In genomic region chr1:167739752-167740151, GRCh38 we compare ENCODE assay signal across 29 cellular contexts. TPM values are rescaled to one million over a fixed set of nuclear protein-coding genes. Genes with fewer than 3 reads are reported as not detected.
DNase-seq lines count a peak whose midpoint lies in the region; ATAC-seq, FAIRE-seq and TF ChIP-seq lines count a peak whose summit lies in the region.
"Had no signal": no experiment of that assay in that cellular context is flagged by ENCODE, and none has a peak within 500 bp of the region (broad histone marks: within the 10 kb centered on the region; RNA-seq: fewer than 3 reads in every experiment).

No MANE protein-coding gene starts in this region.

- in situ Hi-C loops in HepG2 (cut with HindIII; ENCODE audit: extremely low pct_ligation_motif_present, low pct_unique_long_range_greater_than_20kb): no loop called here

- BruUV-seq in HepG2 (replicated peaks; lab: Mats Ljungman, UMichigan): no TSS peak

- FAIRE-seq in HepG2 (lab: Jason Lieb, UNC): no peak
- FAIRE-seq: A549, GM12878, TTC549 had no signal

- peaks cover 56% of the 10 kb centered on the region for H3K4me1 Mint-ChIP-seq in endothelial cell (ENCODE audit: unreplicated experiment)
- peaks cover 25% of the 10 kb centered on the region for H3K4me1 Mint-ChIP-seq in neural crest cell
- H3K4me1 Mint-ChIP-seq in activated T-cell treated with anti-CD3 and anti-CD28 coated beads, Interleukin-2, amount 50 U/mL, for 72 hours (ENCODE audit: low read depth): peaks cover 18% of the 10 kb centered on the region
- H3K4me1 Mint-ChIP-seq: CD4-positive, alpha-beta memory T cell had no signal

- no peak for TF ChIP-seq CTCF in HepG2 (CRISPR knock-in tag; IDR thresholded peaks at IDR 0.05)
- no peak for TF ChIP-seq CTCF in right lobe of liver (IDR thresholded peaks at IDR 0.05)
- TF ChIP-seq CTCF in endothelial cell (IDR thresholded peaks at IDR 0.05; ENCODE audit: unreplicated experiment): no peak
- TF ChIP-seq CTCF in neural crest cell (conservative IDR thresholded peaks at IDR 0.05): no peak

- TF ChIP-seq EP300 in HepG2 (IDR thresholded peaks at IDR 0.05; ENCODE audit: low read depth in 2 of 2, low read length in 2 of 2) (no peak), HepG2 (CRISPR knock-in tag; IDR thresholded peaks at IDR 0.05; ENCODE audit: borderline replicate concordance) (no peak)

- H3K36me3 ChIP-seq in HepG2 (replicated peaks in 1 of 2; ENCODE audit: control insufficient read depth in 1 of 2, insufficient read depth in 2 of 2, low read length in 2 of 2) (peaks cover 0 to 4% of the 10 kb centered on the region in 2 experiments; a peak in 1 of 5 replicates), right lobe of liver (no peaks in the 10 kb centered on the region)

- no peak overlapping the region for H3K9ac ChIP-seq in HepG2 (ENCODE audit: insufficient read depth, low read depth, low read length)
- H3K9ac ChIP-seq: KMS-11 had no signal

- TF ChIP-seq POLR2A in HepG2 (IDR thresholded peaks at IDR 0.05; ENCODE audit: insufficient read depth in 1 of 2, low read depth in 2 of 2, low read length in 2 of 2) (no peak), right lobe of liver (IDR thresholded peaks at IDR 0.05) (no peak)

- H3K9me3 ChIP-seq in HepG2 (ENCODE audit: low read length) (no peaks in the 10 kb centered on the region), right lobe of liver (no peaks in the 10 kb centered on the region)
- H3K9me3 ChIP-seq: body of pancreas, left lung had no signal

- H3K27ac Mint-ChIP-seq in endothelial cell (ENCODE audit: unreplicated experiment) (peak overlapping the region; percentile 98), neural crest cell (ENCODE audit: unreplicated experiment) (peak overlapping the region; percentile 3)
- no peak overlapping the region for H3K27ac Mint-ChIP-seq in activated T-cell treated with anti-CD3 and anti-CD28 coated beads, Interleukin-2, amount 50 U/mL, for 72 hours
- H3K27ac Mint-ChIP-seq: activated CD4-positive, alpha-beta memory T cell treated with anti-CD3 and anti-CD28 coated beads for 36 hours; activated naive CD4-positive, alpha-beta T cell treated with anti-CD3 and anti-CD28 coated beads for 36 hours; CD4-positive, alpha-beta memory T cell; naive thymus-derived CD4-positive, alpha-beta T cell; stimulated activated naive B cell treated with anti-CD40 and anti-IgM and Interleukin-4, amounts not matched to agents 10 μg/mL and 1 μg/mL and 100 μg/mL, for 72 hours; T-helper 17 cell had no signal

- H3K27me3 Mint-ChIP-seq in endothelial cell (ENCODE audit: unreplicated experiment) (peaks cover 5% of the 10 kb centered on the region), neural crest cell (ENCODE audit: low read depth) (no peaks in the 10 kb centered on the region)
- H3K27me3 Mint-ChIP-seq in activated T-cell treated with anti-CD3 and anti-CD28 coated beads, Interleukin-2, amount 50 U/mL, for 72 hours (ENCODE audit: low read depth): no peaks in the 10 kb centered on the region
- H3K27me3 Mint-ChIP-seq: activated CD4-positive, alpha-beta memory T cell treated with anti-CD3 and anti-CD28 coated beads for 36 hours; CD4-positive, alpha-beta memory T cell; naive thymus-derived CD4-positive, alpha-beta T cell; stimulated activated naive B cell treated with anti-CD40 and anti-IgM and Interleukin-4, amounts not matched to agents 10 μg/mL and 1 μg/mL and 100 μg/mL, for 72 hours; T-helper 17 cell had no signal

- H3K4me2 ChIP-seq in HepG2 (ENCODE audit: low read depth, low read length): peak overlapping the region; percentile 55
- H3K4me2 ChIP-seq: A549, KMS-11 had no signal

- ATAC-seq in HepG2 (peak; percentile 34; the same call in 1 of the 3 replicates), right lobe of liver (no peak)
- ATAC-seq in activated T-cell treated with anti-CD3 and anti-CD28 coated beads, Interleukin-2, amount 50 U/mL, for 72 hours (replicated peaks in 1 of 2): no peak
- ATAC-seq: A549; body of pancreas; GM12878; left lung; naive thymus-derived CD4-positive, alpha-beta T cell; stimulated activated naive B cell treated with anti-CD40 and anti-IgM and Interleukin-4, amounts not matched to agents 10 μg/mL and 1 μg/mL and 100 μg/mL, for 72 hours; T-helper 17 cell had no signal

- CTCF ChIA-PET in HepG2 (lab: Yijun Ruan, JAX; ENCODE audit: low intra/inter-chr PET ratio, low total read pairs): no interaction called here

- peaks cover 5% of the 10 kb centered on the region; the same call in 1 of the 2 replicates for H4K20me1 ChIP-seq in HepG2 (ENCODE audit: insufficient read depth, low read length)

- H3K4me3 Mint-ChIP-seq in endothelial cell (ENCODE audit: unreplicated experiment) (peak overlapping the region; percentile 56), neural crest cell (no peak overlapping the region)
- H3K4me3 Mint-ChIP-seq in activated T-cell treated with anti-CD3 and anti-CD28 coated beads, Interleukin-2, amount 50 U/mL, for 72 hours: no peak overlapping the region
- H3K4me3 Mint-ChIP-seq: activated CD4-positive, alpha-beta memory T cell treated with anti-CD3 and anti-CD28 coated beads for 36 hours; activated naive CD4-positive, alpha-beta T cell treated with anti-CD3 and anti-CD28 coated beads for 36 hours; activated T-helper 1 cell treated with anti-CD3 and anti-CD28 coated beads, Interleukin-12 subunit alpha, Interleukin-12 subunit beta, Interleukin-2, Interleukin-4 antibody, amounts not matched to agents 30 ng/mL and 10 ng/mL and 1 ng/mL, durations not matched to agents 14 hours and 24 hours and 36 hours; CD4-positive, alpha-beta memory T cell; naive thymus-derived CD4-positive, alpha-beta T cell; stimulated activated naive B cell treated with anti-CD40 and anti-IgM and Interleukin-4, amounts not matched to agents 10 μg/mL and 1 μg/mL and 100 μg/mL, for 72 hours; T-helper 17 cell had no signal

- no peak overlapping the region; a peak in 1 of 6 replicates for H3K4me3 ChIP-seq in HepG2 (replicated peaks in 1 of 3; ENCODE audit: insufficient read depth in 1 of 3, low read depth in 2 of 3, low read length in 3 of 3)
- no peak overlapping the region for H3K4me3 ChIP-seq in right lobe of liver
- H3K4me3 ChIP-seq: A549, body of pancreas, GM12878, left lung had no signal

- no peaks in the 10 kb centered on the region for H3K9me3 Mint-ChIP-seq in endothelial cell (ENCODE audit: unreplicated experiment)
- H3K9me3 Mint-ChIP-seq in neural crest cell: peaks cover 4% of the 10 kb centered on the region
- H3K9me3 Mint-ChIP-seq in activated T-cell treated with anti-CD3 and anti-CD28 coated beads, Interleukin-2, amount 50 U/mL, for 72 hours: peaks cover 0 to 2% of the 10 kb centered on the region in 2 donors
- H3K9me3 Mint-ChIP-seq: activated CD4-positive, alpha-beta memory T cell treated with anti-CD3 and anti-CD28 coated beads for 36 hours; activated naive CD4-positive, alpha-beta T cell treated with anti-CD3 and anti-CD28 coated beads for 36 hours; CD4-positive, alpha-beta memory T cell had no signal

- H3K27ac ChIP-seq in HepG2 (ENCODE audit: extremely low read length, insufficient read depth, low read length) (peak overlapping the region; percentile 45), right lobe of liver (no peak overlapping the region)
- H3K27ac ChIP-seq: A549, body of pancreas, KMS-11, left lung had no signal

- peaks cover 55% of the 10 kb centered on the region for H3K79me2 ChIP-seq in HepG2 (ENCODE audit: insufficient read depth, low read length)

- POLR2A ChIA-PET in HepG2 (lab: Yijun Ruan, JAX): interaction anchor here (1.4 kb wide), 1 partner anchor 197 kb away, joined by 3 read pairs; the partner anchor contains the start of genes DCAF6 and MPC2

- DNase-seq in HepG2 (ENCODE audit: low spot score): peak; percentile 46
- no peak for DNase-seq in right lobe of liver
- no peak for DNase-seq in endothelial cell (ENCODE audit: low spot score)
- no peak for DNase-seq in neural crest cell (ENCODE audit: low read depth, low spot score)
- DNase-seq in ecto neural progenitor cell (ENCODE audit: low spot score): no peak
- DNase-seq in activated T-cell treated with anti-CD3 and anti-CD28 coated beads, Interleukin-2, amount 50 U/mL, for 72 hours: no peak
- DNase-seq in LoVo (ENCODE audit: low spot score): no peak
- no peak for DNase-seq in hepatic stellate cell (ENCODE audit: low spot score)
- DNase-seq: activated CD4-positive, alpha-beta memory T cell treated with anti-CD3 and anti-CD28 coated beads for 36 hours; activated CD4-positive, CD25-positive, alpha-beta regulatory T cell treated with anti-CD3 and anti-CD28 coated beads, Interleukin-2, amount 50 U/mL, for 72 hours; activated naive CD4-positive, alpha-beta T cell treated with anti-CD3 and anti-CD28 coated beads for 36 hours; body of pancreas; CD4-positive, alpha-beta memory T cell; cerebellar nuclear complex; H7; left lung; naive thymus-derived CD4-positive, alpha-beta T cell; NCI-H1417; NCI-H2081; NCI-H345; NCI-H69; Right ventricle myocardium superior; stimulated activated naive B cell treated with anti-CD40 and anti-IgM and Interleukin-4, amounts not matched to agents 10 μg/mL and 1 μg/mL and 100 μg/mL, for 72 hours; T-helper 17 cell had no signal

- no peak overlapping the region for H2AFZ ChIP-seq in HepG2 (ENCODE audit: low read length)

- H3K36me3 Mint-ChIP-seq in endothelial cell (ENCODE audit: low read depth, unreplicated experiment) (peaks cover 22% of the 10 kb centered on the region), neural crest cell (ENCODE audit: low read depth) (peaks cover 21% of the 10 kb centered on the region)
- peaks cover 3% of the 10 kb centered on the region in 2 donors for H3K36me3 Mint-ChIP-seq in activated T-cell treated with anti-CD3 and anti-CD28 coated beads, Interleukin-2, amount 50 U/mL, for 72 hours (ENCODE audit: insufficient read depth in 2 of 2)
- H3K36me3 Mint-ChIP-seq: activated CD4-positive, alpha-beta memory T cell treated with anti-CD3 and anti-CD28 coated beads for 36 hours had no signal

- TF ChIP-seq RAD21 in HepG2 (CRISPR knock-in tag; IDR thresholded peaks at IDR 0.05): no peak

- WGBS in HepG2 (ENCODE audit: low lambda C conversion rate): 50% methylated on average over 3 of the region's 3 CpGs
- WGBS in right lobe of liver (ENCODE audit: insufficient coverage, low coverage, low lambda C conversion rate, missing lambda C conversion rate): 81% methylated on average over 3 of the region's 3 CpGs

- intact Hi-C loops in HepG2 (cut with micrococcal nuclease; ENCODE audit: unreplicated experiment) (no loop called here), right lobe of liver (cut with DNase I) (no loop called here)

- H3K4me1 ChIP-seq in HepG2 (ENCODE audit: insufficient read depth, low read length) (peaks cover 62% of the 10 kb centered on the region), right lobe of liver (peaks cover 0 to 3% (median 0%) of the 10 kb centered on the region in 4 donors)
- H3K4me1 ChIP-seq: body of pancreas had no signal

- H3K27me3 ChIP-seq in HepG2 (ENCODE audit: control insufficient read depth in 1 of 2, insufficient read depth in 2 of 2, low read length in 2 of 2) (no peaks in the 10 kb centered on the region), right lobe of liver (no peaks in the 10 kb centered on the region)
- H3K27me3 ChIP-seq: body of pancreas, left lung had no signal

RNA-seq across cellular contexts. Expression of gene MPZL1, which starts 18.0 kb away (rescaled TPM):
- total RNA-seq in HepG2 (2016; rRNA removed; fragmentation: Illumina TruSeq; extraction: Trizol) (43.9 and 68.7 TPM in 2 replicates), right lobe of liver (10 to 100 TPM; 15.7 to 43.3 (median 18.9) TPM), endothelial cell (ENCODE audit: unreplicated experiment) (441 TPM), neural crest cell (113 and 114 TPM in 2 replicates)
- total RNA-seq in HepG2 (2016; cell fraction: cytosol; rRNA removed; fragmentation: Illumina TruSeq; extraction: Trizol; ENCODE audit: low read depth): 32.2 and 32.5 TPM in 2 replicates
- total RNA-seq in HepG2 (2016; cell fraction: insoluble cytoplasmic fraction; rRNA removed; fragmentation: Illumina TruSeq; extraction: Trizol): 37.7 and 65.7 TPM in 2 replicates
- total RNA-seq in HepG2 (2016; cell fraction: membrane; rRNA removed; fragmentation: Illumina TruSeq; extraction: Trizol): 33.4 and 37.7 TPM in 2 replicates
- 62.3 and 75.4 TPM in 2 replicates for total RNA-seq in HepG2 (2016; cell fraction: nucleus; rRNA removed; fragmentation: Illumina TruSeq; extraction: Trizol)
- polyA plus RNA-seq in HepG2 (2011; rRNA removed): 38.0 and 40.1 TPM in 2 replicates
- polyA plus RNA-seq in HepG2 (2011; cell fraction: cytosol; rRNA removed): 16.8 and 31.1 TPM in 2 replicates
- polyA plus RNA-seq in HepG2 (2011; cell fraction: nucleus; rRNA removed): 16.0 and 18.0 TPM in 2 replicates
- 41.2 and 46.3 TPM in 2 replicates for polyA plus RNA-seq in HepG2 (2012)
- 9.7 and 14.9 TPM in 2 replicates for polyA plus RNA-seq in HepG2 (2016; cell fraction: cytosol; fragmentation: Illumina TruSeq; extraction: Trizol; ENCODE audit: low read depth)
- polyA plus RNA-seq in HepG2 (2016; cell fraction: insoluble cytoplasmic fraction; fragmentation: Illumina TruSeq; extraction: Trizol; ENCODE audit: low read depth): 43.0 and 47.2 TPM in 2 replicates
- 21.1 and 21.8 TPM in 2 replicates for polyA plus RNA-seq in HepG2 (2016; cell fraction: membrane; fragmentation: Illumina TruSeq; extraction: Trizol; ENCODE audit: low read depth)
- polyA plus RNA-seq in HepG2 (2016; cell fraction: nucleus; fragmentation: Illumina TruSeq; extraction: Trizol; ENCODE audit: insufficient read depth, low read depth): 99.6 and 104 TPM in 2 replicates
- 23.5 and 65.7 TPM in 2 replicates for polyA minus RNA-seq in HepG2 (2011; rRNA and poly(A)+ RNA removed; ENCODE audit: low replicate concordance)
- 37.6 and 52.6 TPM in 2 replicates for polyA minus RNA-seq in HepG2 (2011; cell fraction: cytosol; rRNA and poly(A)+ RNA removed)
- polyA minus RNA-seq in HepG2 (2011; cell fraction: nucleus; rRNA and poly(A)+ RNA removed): 26.1 and 36.4 TPM in 2 replicates
- total RNA-seq in activated T-cell treated with anti-CD3 and anti-CD28 coated beads, Interleukin-2, amount 50 U/mL, for 72 hours: 10 to 100 TPM; 17.2 to 20.9 TPM
